In the genomic region with DNA sequence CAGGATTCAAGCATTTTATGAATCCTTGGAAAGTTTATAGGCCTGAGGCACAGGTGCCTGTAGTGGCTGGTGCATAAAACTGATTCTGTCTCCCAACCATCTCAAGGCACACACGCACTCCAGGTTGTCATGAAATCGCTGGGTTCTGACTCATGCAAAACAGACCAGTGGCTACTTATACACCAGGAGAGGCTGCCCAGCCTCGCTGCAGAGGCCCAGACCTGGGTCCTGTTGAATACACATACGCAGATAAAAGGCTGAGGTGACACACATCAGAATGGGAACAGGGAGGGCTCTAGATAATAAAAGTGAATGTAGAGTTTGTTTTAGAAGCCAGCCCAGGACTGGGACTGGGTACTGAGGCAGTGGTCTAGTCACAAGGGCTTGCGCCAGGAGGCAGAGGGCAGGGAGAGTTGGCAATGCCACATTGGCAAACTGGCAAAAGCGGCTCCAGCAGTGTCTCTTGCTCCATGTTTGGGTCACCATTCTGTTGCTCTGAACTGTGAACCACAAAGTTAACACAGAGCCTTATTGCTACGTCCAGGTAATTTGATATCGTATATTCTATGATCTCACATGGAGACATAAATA, we compare ENCODE assay signal across 1 cellular context.
TF ChIP-seq lines count a peak whose summit lies in the region.

No MANE protein-coding gene starts in this region.

TF ChIP-seq in IMR-90, 13 proteins besides CTCF, POLR2A, EP300 and RAD21 (continued from another document):
- TF ChIP-seq FOS (IDR thresholded peaks at IDR 0.05; ENCODE audit: low read depth, low read length): no peak
- TF ChIP-seq, protein P1, sequence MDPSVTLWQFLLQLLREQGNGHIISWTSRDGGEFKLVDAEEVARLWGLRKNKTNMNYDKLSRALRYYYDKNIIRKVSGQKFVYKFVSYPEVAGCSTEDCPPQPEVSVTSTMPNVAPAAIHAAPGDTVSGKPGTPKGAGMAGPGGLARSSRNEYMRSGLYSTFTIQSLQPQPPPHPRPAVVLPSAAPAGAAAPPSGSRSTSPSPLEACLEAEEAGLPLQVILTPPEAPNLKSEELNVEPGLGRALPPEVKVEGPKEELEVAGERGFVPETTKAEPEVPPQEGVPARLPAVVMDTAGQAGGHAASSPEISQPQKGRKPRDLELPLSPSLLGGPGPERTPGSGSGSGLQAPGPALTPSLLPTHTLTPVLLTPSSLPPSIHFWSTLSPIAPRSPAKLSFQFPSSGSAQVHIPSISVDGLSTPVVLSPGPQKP (IDR thresholded peaks at IDR 0.05; ENCODE audit: borderline replicate concordance, low read depth, low read length): no peak
- no peak for TF ChIP-seq CEBPB (IDR thresholded peaks at IDR 0.05; ENCODE audit: low read depth, low read length)
- TF ChIP-seq, protein P2, sequence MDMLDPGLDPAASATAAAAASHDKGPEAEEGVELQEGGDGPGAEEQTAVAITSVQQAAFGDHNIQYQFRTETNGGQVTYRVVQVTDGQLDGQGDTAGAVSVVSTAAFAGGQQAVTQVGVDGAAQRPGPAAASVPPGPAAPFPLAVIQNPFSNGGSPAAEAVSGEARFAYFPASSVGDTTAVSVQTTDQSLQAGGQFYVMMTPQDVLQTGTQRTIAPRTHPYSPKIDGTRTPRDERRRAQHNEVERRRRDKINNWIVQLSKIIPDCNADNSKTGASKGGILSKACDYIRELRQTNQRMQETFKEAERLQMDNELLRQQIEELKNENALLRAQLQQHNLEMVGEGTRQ (IDR thresholded peaks at IDR 0.05; ENCODE audit: low read depth, low read length): no peak
